In the genomic region with DNA sequence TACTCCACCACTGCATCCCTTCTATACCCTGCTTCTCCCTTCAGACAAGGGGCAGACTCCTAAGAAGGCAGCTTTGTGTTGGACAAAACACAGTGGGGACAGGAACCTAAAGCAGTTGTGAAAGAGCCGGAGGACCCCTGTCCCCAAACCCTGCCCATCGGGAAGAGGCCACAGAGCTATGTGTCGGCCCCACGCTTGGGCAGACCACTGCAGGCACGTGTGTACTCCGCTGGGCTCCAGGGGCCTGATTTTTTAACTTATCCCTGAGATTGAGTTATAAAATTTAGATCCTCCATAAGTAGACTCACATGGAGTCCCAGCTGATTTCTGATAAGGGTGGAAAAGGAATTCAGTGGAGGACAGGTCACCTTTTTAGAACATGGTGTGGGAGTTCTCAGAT, we compare ENCODE assay signal across 29 cellular contexts.
"Had no signal": no experiment of that assay in that cellular context is flagged by ENCODE, and none has a peak within 500 bp of the region (broad histone marks: within the 10 kb centered on the region; RNA-seq: fewer than 3 reads in every experiment).

No MANE protein-coding gene starts in this region.

- H3K9me3 Mint-ChIP-seq: neural crest cell, type B pancreatic cell had no signal

- H3K4me1 ChIP-seq: esophagus muscularis mucosa, foreskin keratinocyte, gastroesophageal sphincter, heart left ventricle, prostate gland, right atrium auricular region, testis, tibial artery had no signal

- H3K27ac Mint-ChIP-seq: mesothelial cell of epicardium; natural killer cell treated with Interleukin-12 subunit alpha and Interleukin-12 subunit beta and Interleukin-15 and Interleukin-18, amount 100 ng/mL, for 72 hours; type B pancreatic cell had no signal

- H3K4me2 ChIP-seq: hepatocyte, smooth muscle cell had no signal

- H3K27me3 Mint-ChIP-seq: memory B cell had no signal

- H3K36me3 Mint-ChIP-seq: memory B cell, mesothelial cell of epicardium, type B pancreatic cell had no signal

- H3K9me3 ChIP-seq: mucosa of descending colon, prostate gland, testis, tibial artery had no signal

- ATAC-seq: foreskin keratinocyte; gastroesophageal sphincter; heart left ventricle; left lobe of liver; natural killer cell treated with Interleukin-12 subunit alpha and Interleukin-12 subunit beta and Interleukin-15 and Interleukin-18, amount 100 ng/mL, for 72 hours; sciatic nerve had no signal

- H3K4me3 Mint-ChIP-seq: mesothelial cell of epicardium; natural killer cell treated with Interleukin-12 subunit alpha and Interleukin-12 subunit beta and Interleukin-15 and Interleukin-18, amount 100 ng/mL, for 72 hours; neural crest cell; type B pancreatic cell had no signal

- H3K27ac ChIP-seq: dorsolateral prefrontal cortex, esophagus muscularis mucosa, foreskin keratinocyte, gastroesophageal sphincter, heart left ventricle, hepatocyte, prostate gland, right atrium auricular region, testis, tibial artery had no signal

- H3K27me3 ChIP-seq: foreskin keratinocyte, hepatocyte, right atrium auricular region, testis, tibial artery had no signal

- H3K36me3 ChIP-seq: esophagus muscularis mucosa, gastroesophageal sphincter, heart left ventricle, prostate gland, right atrium auricular region, tibial artery had no signal

- H3K4me3 ChIP-seq: dorsolateral prefrontal cortex, esophagus muscularis mucosa, gastroesophageal sphincter, heart left ventricle, hepatocyte, lung, mucosa of descending colon, prostate gland, right atrium auricular region, smooth muscle cell, testis, tibial artery had no signal

- H3K4me1 Mint-ChIP-seq: mesothelial cell of epicardium had no signal

- H3K79me2 ChIP-seq: hepatocyte had no signal

- DNase-seq: dorsolateral prefrontal cortex; effector memory CD4-positive, alpha-beta T cell; foreskin keratinocyte; heart left ventricle; kidney; mucosa of descending colon; naive B cell; stimulated activated CD4-positive, alpha-beta T cell treated with anti-CD3 and anti-CD28 coated beads, Interleukin-12 subunit alpha, Interleukin-12 subunit beta, amount 100 ng/mL, for 4 hours; stimulated activated CD4-positive, alpha-beta T cell treated with anti-CD3 and anti-CD28 coated beads, Interleukin-1b, Interleukin-23, amount 100 ng/mL, for 48 hours; stimulated activated CD4-positive, alpha-beta T cell treated with anti-CD3 and anti-CD28 coated beads, Interleukin-4, amount 100 ng/mL, for 1 hour; stimulated activated CD8-positive, alpha-beta memory T cell treated with anti-CD3 and anti-CD28 coated beads, Interleukin-4, amount 100 ng/mL, for 48 hours; stimulated activated naive CD4-positive, alpha-beta T cell treated with Interleukin-2 at 50 U/mL for 16 hours; substantia nigra; testis; tibial artery had no signal
